ENCODE assay signal across 7 cellular contexts in genomic region chr3:15629860-15630597, GRCh38. TPM values are rescaled to one million over a fixed set of nuclear protein-coding genes. Genes with fewer than 3 reads are reported as not detected.
DNase-seq lines count a peak whose midpoint lies in the region; ATAC-seq, FAIRE-seq and TF ChIP-seq lines count a peak whose summit lies in the region.

No MANE protein-coding gene starts in this region.

- RAD21 ChIA-PET in GM12878 (lab: Charles Lee; ENCODE audit: unreplicated experiment), result interaction anchor here (0.8 to 8.2 kb wide), 35 partner anchors 9 to 618 kb away, joined by 3 to 248 read pairs (median 5); partner anchors contain the start of genes ANKRD28, BTD, CAPN7 and HACL1

- H3K4me2 ChIP-seq in H9 (ENCODE audit: insufficient read depth, insufficient read length, low read length) (no peak overlapping the region), SU-DHL-6 (ENCODE audit: low read depth, low read length, poor library complexity, severe bottlenecking) (peak overlapping the region; percentile 17), GM12878 (ENCODE audit: control insufficient read depth, insufficient read depth) (peak overlapping the region; percentile 58), skeletal muscle satellite cell (ENCODE audit: low read length) (peak overlapping the region; percentile 77)

- no peaks in the 10 kb centered on the region for H3K79me1 ChIP-seq in H9 (ENCODE audit: insufficient read depth, low read depth, low read length, poor library complexity, severe bottlenecking)

- ATAC-seq in GM12878, result peak; percentile 98

- H3T11ph ChIP-seq in H9 (ENCODE audit: low read length), result no peak overlapping the region

- no peaks in the 10 kb centered on the region for H3K36me3 ChIP-seq in SU-DHL-6 (ENCODE audit: low read length)
- no peaks in the 10 kb centered on the region for H3K36me3 ChIP-seq in GM12878 (ENCODE audit: control insufficient read depth in 2 of 2, insufficient read depth in 2 of 2, low read length in 1 of 2)
- H3K36me3 ChIP-seq in skeletal muscle satellite cell (ENCODE audit: insufficient read depth, low read length), result no peaks in the 10 kb centered on the region

- FAIRE-seq in GM12891 (lab: Jason Lieb, UNC) (peak; percentile 84), GM12878 (lab: Jason Lieb, UNC) (peak; percentile 90)

- SMC1A ChIA-PET in GM12878 (lab: Charles Lee; ENCODE audit: uncharacterized antibody, unreplicated experiment), result interaction anchor here (0.8 to 14.5 kb wide), 41 partner anchors 9 to 882 kb away, joined by 3 to 362 read pairs (median 5); partner anchors contain the start of genes ANKRD28, BTD and HACL1

- H2BK120ac ChIP-seq in H9 (ENCODE audit: low read depth, low read length, poor library complexity, severe bottlenecking), result no peak overlapping the region

- H3K9me3 ChIP-seq in H9 (ENCODE audit: control insufficient read depth, low read depth, low read length) (no peaks in the 10 kb centered on the region), SU-DHL-6 (ENCODE audit: insufficient read depth, low read length) (no peaks in the 10 kb centered on the region), GM12878 (replicated peaks; ENCODE audit: control insufficient read depth, insufficient read depth, low read length) (no peaks in the 10 kb centered on the region), skeletal muscle satellite cell (replicated peaks; ENCODE audit: low read length) (no peaks in the 10 kb centered on the region)

- no peak overlapping the region for H3K27ac ChIP-seq in H9 (ENCODE audit: insufficient read length, low read depth, low read length)
- H3K27ac ChIP-seq in SU-DHL-6 (ENCODE audit: low read depth, low read length), result no peak overlapping the region
- peak overlapping the region; percentile 51 for H3K27ac ChIP-seq in GM12878 (ENCODE audit: control insufficient read depth, insufficient read depth)

- no peak overlapping the region for H3K4me3 Mint-ChIP-seq in H9

- H3K4me1 Mint-ChIP-seq in H9, result peaks cover 53 to 55% of the 10 kb centered on the region in 2 experiments

- H2BK20ac ChIP-seq in H9 (ENCODE audit: low read depth, low read length, poor library complexity, severe bottlenecking), result no peak overlapping the region

- no peak overlapping the region for H3K18ac ChIP-seq in H9 (ENCODE audit: insufficient read length, low read depth, low read length)

- H3K9ac ChIP-seq in H9 (ENCODE audit: extremely low read depth, insufficient read length, low read length), result no peak overlapping the region
- no peak overlapping the region for H3K9ac ChIP-seq in SU-DHL-6 (ENCODE audit: low read length)
- H3K9ac ChIP-seq in GM12878 (ENCODE audit: control insufficient read depth, insufficient read depth, low read length), result no peak overlapping the region
- peak overlapping the region; percentile 76 for H3K9ac ChIP-seq in skeletal muscle satellite cell (ENCODE audit: low read depth, low read length)

- WGBS in H9 (ENCODE audit: extremely low coverage, insufficient read length, low lambda C conversion rate), result no CpG with 5 or more reads among the region's 10 CpGs
- 9% methylated on average over 10 of the region's 10 CpGs for WGBS in GM12878 (ENCODE audit: insufficient coverage, insufficient replicate concordance, low lambda C conversion rate, missing lambda C conversion rate)

- H3K56ac ChIP-seq in H9 (ENCODE audit: insufficient read length, low read depth, low read length), result no peak overlapping the region

- no peak overlapping the region for H4K8ac ChIP-seq in H9 (replicated peaks; ENCODE audit: insufficient read length, low read depth, low read length)

- H4K20me1 ChIP-seq in H9 (ENCODE audit: control insufficient read depth, insufficient read depth, insufficient read length) (no peaks in the 10 kb centered on the region), SU-DHL-6 (ENCODE audit: low read depth, low read length) (no peaks in the 10 kb centered on the region), GM12878 (ENCODE audit: control insufficient read depth, insufficient read depth) (no peaks in the 10 kb centered on the region)

- no peak overlapping the region for H2BK12ac ChIP-seq in H9 (ENCODE audit: insufficient read length, low read depth, low read length)

- no peak overlapping the region for H3K4ac ChIP-seq in H9 (ENCODE audit: low read depth, low read length)

- no peaks in the 10 kb centered on the region for H3K23me2 ChIP-seq in H9 (ENCODE audit: insufficient read length, low read depth, low read length, poor library complexity, severe bottlenecking)

- H3K79me2 ChIP-seq in H9 (ENCODE audit: insufficient read depth, low read length), result no peaks in the 10 kb centered on the region
- H3K79me2 ChIP-seq in SU-DHL-6 (ENCODE audit: insufficient read depth, low read length), result no peaks in the 10 kb centered on the region
- no peaks in the 10 kb centered on the region for H3K79me2 ChIP-seq in GM12878 (ENCODE audit: control insufficient read depth, insufficient read depth, low read length)

- no TSS peak for BruUV-seq in GM12878 (replicated peaks; lab: Mats Ljungman, UMichigan)

- no peak overlapping the region for H4K91ac ChIP-seq in H9 (ENCODE audit: insufficient read length, low read depth, low read length)

- 0 out of 7 replicates have a peak overlapping the region, but pooled peaks of 1 of the 3 experiments have one; percentile 38 for H3K27ac Mint-ChIP-seq in H9

- TF ChIP-seq POLR2A in GM12891 (IDR thresholded peaks at IDR 0.05; ENCODE audit: low read depth, low read length), result no peak
- TF ChIP-seq POLR2A in GM12878 (IDR thresholded peaks at IDR 0.05; ENCODE audit: low read depth, low read length), result no peak

- H2BK5ac ChIP-seq in H9 (ENCODE audit: insufficient read length, low read length), result no peak overlapping the region

- no peak for TF ChIP-seq EP300 in GM12878 (IDR thresholded peaks at IDR 0.05; ENCODE audit: borderline replicate concordance in 1 of 2, control insufficient read depth in 1 of 2, low read depth in 2 of 2, low read length in 2 of 2)

- H3K27me3 ChIP-seq in H9 (ENCODE audit: insufficient read depth, low read length), result no peaks in the 10 kb centered on the region
- no peaks in the 10 kb centered on the region for H3K27me3 ChIP-seq in SU-DHL-6 (ENCODE audit: low read length)
- H3K27me3 ChIP-seq in GM12878 (replicated peaks in 1 of 2; ENCODE audit: control insufficient read depth in 2 of 2, insufficient read depth in 2 of 2, low read length in 1 of 2), result no peaks in the 10 kb centered on the region
- H3K27me3 ChIP-seq in skeletal muscle satellite cell (ENCODE audit: control insufficient read depth, insufficient read depth, low read length), result no peaks in the 10 kb centered on the region

- in situ Hi-C loops in GM12878 (cut with MboI), result loop anchor here (10.0 kb wide), 1 partner anchor 615 kb away; no protein-coding TSS in a partner anchor

- no peak overlapping the region for H4K5ac ChIP-seq in H9 (ENCODE audit: insufficient read length, low read depth, low read length)

- CTCF ChIA-PET in GM12878 (lab: Yijun Ruan, JAX), result interaction anchor here (0.6 to 7.5 kb wide), 40 partner anchors 13 to 618 kb away, joined by 3 to 288 read pairs (median 5); partner anchors contain the start of gene ANKRD28

- H3K36me3 Mint-ChIP-seq in H9 (ENCODE audit: insufficient read depth in 1 of 3, low read depth in 3 of 3), result no peaks in the 10 kb centered on the region

- TF ChIP-seq CTCF in H9 (conservative IDR thresholded peaks at IDR 0.05), result peak; percentile 78
- peak; percentile 82 for TF ChIP-seq CTCF in LNCaP clone FGC (IDR thresholded peaks at IDR 0.05; ENCODE audit: control insufficient read depth, extremely low read depth, insufficient read depth)
- TF ChIP-seq CTCF in SU-DHL-6 (IDR thresholded peaks at IDR 0.05; ENCODE audit: insufficient read depth, low read length, poor library complexity, severe bottlenecking), result peak; percentile 38
- TF ChIP-seq CTCF in GM12878 (IDR thresholded peaks at IDR 0.05 in 2 of 3, conservative IDR thresholded peaks at IDR 0.05 in 1 of 3; ENCODE audit: control insufficient read depth in 2 of 3, extremely low read depth in 1 of 3, insufficient read depth in 1 of 3, low read depth in 3 of 3, low read length in 3 of 3), result peak; percentile 66 to 88 (median 82)

- peaks cover 21% of the 10 kb centered on the region for H3K4me1 ChIP-seq in H9 (ENCODE audit: insufficient read depth, low read length)
- peaks cover 12% of the 10 kb centered on the region for H3K4me1 ChIP-seq in GM12878 (ENCODE audit: control insufficient read depth, insufficient read depth, low read length)
- peaks cover 44% of the 10 kb centered on the region for H3K4me1 ChIP-seq in skeletal muscle satellite cell (ENCODE audit: control insufficient read depth, insufficient read depth, low read length)

- POLR2A ChIA-PET in GM12878 (lab: Charles Lee), result interaction anchor here (0.5 to 2.8 kb wide), 13 partner anchors 16 to 182 kb away, joined by 3 to 12 read pairs (median 4); partner anchors contain the start of genes ANKRD28, BTD and HACL1

- H3K9me3 Mint-ChIP-seq in H9, result no peaks in the 10 kb centered on the region

- intact Hi-C loops in GM12878 (cut with micrococcal nuclease; ENCODE audit: unreplicated experiment), result loop anchor here (1.0 to 10.0 kb wide), 4 partner anchors 37 to 617 kb away; partner anchors contain the start of gene GALNT15

- DNase-seq in GM12891 (ENCODE audit: insufficient read length, low spot score), result peak; percentile 49
- peak; percentile 65 for DNase-seq in H9
- no peak for DNase-seq in LNCaP clone FGC (ENCODE audit: low read depth)
- peak; percentile 83 for DNase-seq in GM12878 (ENCODE audit: low read depth, low spot score)
- DNase-seq in iPS DF 19.7 (ENCODE audit: low read depth, low spot score), result peak; percentile 56

- H3K27me3 Mint-ChIP-seq in H9 (ENCODE audit: low read depth), result no peaks in the 10 kb centered on the region

- H3K4me3 ChIP-seq in LNCaP clone FGC (ENCODE audit: low read depth, low read length) (peak overlapping the region; percentile 37), SU-DHL-6 (ENCODE audit: insufficient read depth, low read length, poor library complexity, severe bottlenecking) (no peak overlapping the region), GM12878 (peak overlapping the region; percentile 65; the same call in 1 of the 2 replicates), skeletal muscle satellite cell (ENCODE audit: low read length) (peak overlapping the region; percentile 50)

- no peaks in the 10 kb centered on the region for H3F3A ChIP-seq in SU-DHL-6 (ENCODE audit: insufficient read depth)

- TF ChIP-seq RAD21 in GM12878 (IDR thresholded peaks at IDR 0.05; ENCODE audit: insufficient read depth, low read depth, low read length), result peak; percentile 91

- H3K14ac ChIP-seq in H9 (ENCODE audit: insufficient read depth, low read length), result no peak overlapping the region

- H2AK5ac ChIP-seq in H9 (ENCODE audit: insufficient read length, low read length), result no peak overlapping the region

- H2BK15ac ChIP-seq in H9 (ENCODE audit: low read depth, low read length), result no peak overlapping the region

- no peak overlapping the region for H2AFZ ChIP-seq in H9 (ENCODE audit: low read length)
- H2AFZ ChIP-seq in SU-DHL-6 (ENCODE audit: low read depth, low read length, severe bottlenecking), result no peak overlapping the region
- H2AFZ ChIP-seq in GM12878 (ENCODE audit: control insufficient read depth, low read depth, low read length), result peak overlapping the region; percentile 74

- H3K9me2 ChIP-seq in SU-DHL-6 (replicated peaks; ENCODE audit: insufficient read depth, low read length), result no peaks in the 10 kb centered on the region

- no peak overlapping the region for H3K23ac ChIP-seq in H9 (ENCODE audit: insufficient read length, low read depth, low read length)

RNA-seq across cellular contexts. Expression of gene BTD, which starts 28.5 kb away (rescaled TPM):
- 4.8 TPM for polyA plus RNA-seq in GM12891 (2012; ENCODE audit: low read depth, missing spikeins)
- 21.5 and 23.3 TPM in 2 replicates for total RNA-seq in H9 (2021)
- 6.9 and 10.1 TPM in 2 replicates for total RNA-seq in GM12878 (2013; cell fraction: nucleolus; rRNA removed)
- total RNA-seq in GM12878 (2014; rRNA removed), result 4.6 and 5.0 TPM in 2 replicates
- total RNA-seq in GM12878 (2014; rRNA removed; fragmentation: Illumina TruSeq; extraction: Trizol), result 2.9 and 3.4 TPM in 2 replicates
- 4.0 and 4.5 TPM in 2 replicates for total RNA-seq in GM12878 (2021)
- 6.5 TPM for polyA plus RNA-seq in GM12878 (2011; ENCODE audit: low read depth)
- polyA plus RNA-seq in GM12878 (2011; rRNA removed), result 9.4 and 10.3 TPM in 2 replicates
- 9.5 and 11.8 TPM in 2 replicates for polyA plus RNA-seq in GM12878 (2011; cell fraction: cytosol; rRNA removed)
- polyA plus RNA-seq in GM12878 (2011; cell fraction: nucleus; rRNA removed), result 4.6 and 6.4 TPM in 2 replicates
- polyA plus RNA-seq in GM12878 (2012), result 3.4 and 4.4 TPM in 2 replicates
- polyA plus RNA-seq in GM12878 (2014; fragmentation: Illumina TruSeq; extraction: Trizol), result 3.9 and 5.6 TPM in 2 replicates
- 1 to 10 TPM; 6.1 to 9.2 TPM for polyA plus RNA-seq in GM12878 (2014; fragmentation: Nextera tagmentation; extraction: Ambion mirVana)
- polyA plus RNA-seq in GM12878 (2014; rRNA removed), result 3.5 and 5.7 TPM in 2 replicates
- polyA plus RNA-seq in GM12878 (2016; fragmentation: Nextera tagmentation; extraction: Ambion mirVana), result 1 to 10 TPM; 4.6 to 5.5 TPM
- polyA minus RNA-seq in GM12878 (2011; rRNA and poly(A)+ RNA removed), result 12.8 and 14.2 TPM in 2 replicates
- polyA minus RNA-seq in GM12878 (2011; cell fraction: cytosol; rRNA and poly(A)+ RNA removed), result 2.7 and 3.6 TPM in 2 replicates
- polyA minus RNA-seq in GM12878 (2011; cell fraction: nucleus; rRNA and poly(A)+ RNA removed), result 8.3 and 10.5 TPM in 2 replicates
- total RNA-seq in skeletal muscle satellite cell (2012; rRNA removed), result 7.4 and 12.9 TPM in 2 replicates

RNA-seq across cellular contexts. Expression of gene HACL1, which starts 28.7 kb away (rescaled TPM):
- 21.2 TPM for polyA plus RNA-seq in GM12891 (2012; ENCODE audit: low read depth, missing spikeins)
- 48.9 and 52.6 TPM in 2 replicates for total RNA-seq in H9 (2021)
- 97.4 and 107 TPM in 2 replicates for total RNA-seq in GM12878 (2013; cell fraction: nucleolus; rRNA removed)
- 21.4 and 24.4 TPM in 2 replicates for total RNA-seq in GM12878 (2014; rRNA removed)
- total RNA-seq in GM12878 (2014; rRNA removed; fragmentation: Illumina TruSeq; extraction: Trizol), result 26.2 and 28.3 TPM in 2 replicates
- total RNA-seq in GM12878 (2021), result 23.8 and 27.7 TPM in 2 replicates
- polyA plus RNA-seq in GM12878 (2011; ENCODE audit: low read depth), result 13.7 TPM
- 42.6 and 51.2 TPM in 2 replicates for polyA plus RNA-seq in GM12878 (2011; rRNA removed)
- polyA plus RNA-seq in GM12878 (2011; cell fraction: cytosol; rRNA removed), result 29.7 and 37.3 TPM in 2 replicates
- 36.6 and 36.9 TPM in 2 replicates for polyA plus RNA-seq in GM12878 (2011; cell fraction: nucleus; rRNA removed)
- polyA plus RNA-seq in GM12878 (2012), result 18.5 and 18.9 TPM in 2 replicates
- polyA plus RNA-seq in GM12878 (2014; fragmentation: Illumina TruSeq; extraction: Trizol), result 24.5 and 28.5 TPM in 2 replicates
- 10 to 100 TPM; 34.1 to 40.3 TPM for polyA plus RNA-seq in GM12878 (2014; fragmentation: Nextera tagmentation; extraction: Ambion mirVana)
- polyA plus RNA-seq in GM12878 (2014; rRNA removed), result 18.0 and 19.4 TPM in 2 replicates
- polyA plus RNA-seq in GM12878 (2016; fragmentation: Nextera tagmentation; extraction: Ambion mirVana), result 10 to 100 TPM; 45.8 to 48.7 TPM
- 59.0 and 62.4 TPM in 2 replicates for polyA minus RNA-seq in GM12878 (2011; rRNA and poly(A)+ RNA removed)
- 9.0 and 19.4 TPM in 2 replicates for polyA minus RNA-seq in GM12878 (2011; cell fraction: cytosol; rRNA and poly(A)+ RNA removed)
- 72.8 and 89.1 TPM in 2 replicates for polyA minus RNA-seq in GM12878 (2011; cell fraction: nucleus; rRNA and poly(A)+ RNA removed)
- total RNA-seq in skeletal muscle satellite cell (2012; rRNA removed), result 24.1 and 24.9 TPM in 2 replicates
